In genomic region chr17:50916026-50916707, GRCh38 we compare ENCODE assay signal across 1 cellular context.
TF ChIP-seq lines count a peak whose summit lies in the region.

No MANE protein-coding gene starts in this region.

TF ChIP-seq in K562, 482 proteins besides CTCF, POLR2A, EP300 and RAD21 (continued from another document):
- TF ChIP-seq ARID4B (CRISPR knock-in tag; IDR thresholded peaks at IDR 0.05), result no peak
- TF ChIP-seq ZFX (CRISPR knock-in tag; IDR thresholded peaks at IDR 0.05), result no peak
- TF ChIP-seq TRIM28 (IDR thresholded peaks at IDR 0.05), result no peak
- TF ChIP-seq BRD9 (IDR thresholded peaks at IDR 0.05; ENCODE audit: low read depth, partially characterized antibody), result no peak
- TF ChIP-seq ZNF133 (CRISPR knock-in tag; IDR thresholded peaks at IDR 0.05), result no peak
- no peak for TF ChIP-seq HOMEZ (CRISPR knock-in tag; IDR thresholded peaks at IDR 0.05)
- TF ChIP-seq CEBPZ (IDR thresholded peaks at IDR 0.05; ENCODE audit: borderline replicate concordance, low read depth, low read length), result no peak
- TF ChIP-seq ZNF551 (CRISPR knock-in tag; IDR thresholded peaks at IDR 0.05), result no peak
- TF ChIP-seq ZNF431 (CRISPR knock-in tag; IDR thresholded peaks at IDR 0.05), result no peak
- no peak for TF ChIP-seq SRSF3 (IDR thresholded peaks at IDR 0.05; ENCODE audit: insufficient read depth, low read length)
- no peak for TF ChIP-seq ZC3H8 (IDR thresholded peaks at IDR 0.05)
- 0 out of 4 replicates have a peak, but pooled peaks of 1 of the 2 experiments have one; percentile 49 for TF ChIP-seq HDAC1 (IDR thresholded peaks at IDR 0.05)
- TF ChIP-seq TRIM24 (IDR thresholded peaks at IDR 0.05), result peak in 1 of 2 experiments; percentile 19; a peak in 1 of 4 replicates
- TF ChIP-seq SMAD1 (IDR thresholded peaks at IDR 0.05; ENCODE audit: low read depth, low read length, partially characterized antibody), result no peak
- TF ChIP-seq RBM25 (IDR thresholded peaks at IDR 0.05; ENCODE audit: low read depth, low read length, severe bottlenecking), result peak; percentile 91
- no peak for TF ChIP-seq E4F1 (CRISPR knock-in tag; IDR thresholded peaks at IDR 0.05; ENCODE audit: borderline replicate concordance)
- TF ChIP-seq ARID1B (IDR thresholded peaks at IDR 0.05), result no peak
- no peak for TF ChIP-seq MCM7 (IDR thresholded peaks at IDR 0.05)
- TF ChIP-seq ZNF175 (CRISPR knock-in tag; IDR thresholded peaks at IDR 0.05; ENCODE audit: low read depth), result no peak
- TF ChIP-seq RNF219 (CRISPR knock-in tag; IDR thresholded peaks at IDR 0.05), result no peak
- no peak for TF ChIP-seq NR0B1 (IDR thresholded peaks at IDR 0.05; ENCODE audit: partially characterized antibody)
- no peak for TF ChIP-seq ZNF830 (CRISPR knock-in tag; IDR thresholded peaks at IDR 0.05)
- no peak for TF ChIP-seq ZBTB2 (IDR thresholded peaks at IDR 0.05)
- no peak for TF ChIP-seq BRF2 (IDR thresholded peaks at IDR 0.05; ENCODE audit: borderline replicate concordance, insufficient read depth, insufficient read length)
- TF ChIP-seq TOE1 (IDR thresholded peaks at IDR 0.05; ENCODE audit: borderline replicate concordance), result no peak
- TF ChIP-seq TOE1 (CRISPR knock-in tag; IDR thresholded peaks at IDR 0.05; ENCODE audit: borderline replicate concordance, low read depth), result no peak
- TF ChIP-seq ZNF766 (CRISPR knock-in tag; conservative IDR thresholded peaks at IDR 0.05), result no peak
- TF ChIP-seq RBM14 (IDR thresholded peaks at IDR 0.05; ENCODE audit: borderline replicate concordance, insufficient read depth, low read depth, low read length), result no peak
- TF ChIP-seq ZNF77 (CRISPR knock-in tag; IDR thresholded peaks at IDR 0.05), result no peak
- TF ChIP-seq RBM15 (IDR thresholded peaks at IDR 0.05; ENCODE audit: insufficient read depth, low read length), result no peak
- TF ChIP-seq PRPF4 (IDR thresholded peaks at IDR 0.05; ENCODE audit: insufficient read depth, low read depth, low read length, poor library complexity, severe bottlenecking), result no peak
- no peak for TF ChIP-seq KDM2B (CRISPR knock-in tag; IDR thresholded peaks at IDR 0.05)
- TF ChIP-seq PBX2 (CRISPR knock-in tag; IDR thresholded peaks at IDR 0.05; ENCODE audit: low read depth), result no peak
- no peak for TF ChIP-seq PBX2 (tag; conservative IDR thresholded peaks at IDR 0.05; ENCODE audit: low read depth)
- no peak for TF ChIP-seq PHF21A (IDR thresholded peaks at IDR 0.05; ENCODE audit: borderline replicate concordance, low read depth)
- no peak for TF ChIP-seq MXI1 (IDR thresholded peaks at IDR 0.05; ENCODE audit: low read depth, low read length)
- TF ChIP-seq NELFE (IDR thresholded peaks at IDR 0.05; ENCODE audit: insufficient read depth, insufficient read length), result no peak
